ENCODE assay signal across 1 cellular context in genomic region chr2:36433311-36434217, GRCh38.
A peak's percentile ranks its signal among the peaks of the same experiment; 100 is the strongest.
TF ChIP-seq lines count a peak whose summit lies in the region.

No MANE protein-coding gene starts in this region.

TF ChIP-seq in HepG2, 621 proteins besides CTCF, POLR2A, EP300 and RAD21 (continued from another document and continues in another):
- TF ChIP-seq, protein P1, sequence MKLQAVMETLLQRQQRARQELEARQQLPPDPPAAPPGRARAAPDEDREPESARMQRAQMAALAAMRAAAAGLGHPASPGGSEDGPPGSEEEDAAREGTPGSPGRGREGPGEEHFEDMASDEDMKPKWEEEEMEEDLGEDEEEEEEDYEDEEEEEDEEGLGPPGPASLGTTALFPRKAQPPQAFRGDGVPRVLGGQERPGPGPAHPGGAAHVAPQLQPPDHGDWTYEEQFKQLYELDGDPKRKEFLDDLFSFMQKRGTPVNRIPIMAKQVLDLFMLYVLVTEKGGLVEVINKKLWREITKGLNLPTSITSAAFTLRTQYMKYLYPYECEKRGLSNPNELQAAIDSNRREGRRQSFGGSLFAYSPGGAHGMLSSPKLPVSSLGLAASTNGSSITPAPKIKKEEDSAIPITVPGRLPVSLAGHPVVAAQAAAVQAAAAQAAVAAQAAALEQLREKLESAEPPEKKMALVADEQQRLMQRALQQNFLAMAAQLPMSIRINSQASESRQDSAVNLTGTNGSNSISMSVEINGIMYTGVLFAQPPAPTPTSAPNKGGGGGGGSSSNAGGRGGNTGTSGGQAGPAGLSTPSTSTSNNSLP (IDR thresholded peaks at IDR 0.05; ENCODE audit: low read depth, low read length): 0 out of 2 replicates have a peak, but pooled peaks have one; percentile 15
- TF ChIP-seq FOXA1 (IDR thresholded peaks at IDR 0.05) (peak; percentile 20; the same call in 1 of the 2 replicates), FOXA1 (CRISPR knock-in tag; IDR thresholded peaks at IDR 0.05) (peak; percentile 96), FOXP1 (IDR thresholded peaks at IDR 0.05) (no peak), FOXP1 (CRISPR knock-in tag; IDR thresholded peaks at IDR 0.05) (peak; percentile 79), ZBTB20 (CRISPR knock-in tag; IDR thresholded peaks at IDR 0.05; ENCODE audit: borderline replicate concordance, low read depth) (peak; percentile 61; the same call in 1 of the 2 replicates), NR2F1 (CRISPR knock-in tag; IDR thresholded peaks at IDR 0.05) (0 out of 4 replicates have a peak, but pooled peaks of 1 of the 2 experiments have one; percentile 27), ZNF644 (CRISPR knock-in tag; IDR thresholded peaks at IDR 0.05; ENCODE audit: low read depth) (peak; percentile 85), FOSL2 (CRISPR knock-in tag; IDR thresholded peaks at IDR 0.05) (peak; percentile 73), ZC3H13 (CRISPR knock-in tag; IDR thresholded peaks at IDR 0.05) (no peak), FOXJ3 (CRISPR knock-in tag; IDR thresholded peaks at IDR 0.05; ENCODE audit: borderline replicate concordance) (peak; percentile 53; the same call in 1 of the 2 replicates), NFIC (IDR thresholded peaks at IDR 0.05; ENCODE audit: low read length) (peak; percentile 94), ZSCAN5A (CRISPR knock-in tag; IDR thresholded peaks at IDR 0.05; ENCODE audit: borderline replicate concordance) (peak; percentile 91; the same call in 1 of the 2 replicates), ZNF343 (CRISPR knock-in tag; IDR thresholded peaks at IDR 0.05) (0 out of 2 replicates have a peak, but pooled peaks have one; percentile 31), TARDBP (CRISPR knock-in tag; IDR thresholded peaks at IDR 0.05) (peak; percentile 72; the same call in 1 of the 2 replicates), CREM (IDR thresholded peaks at IDR 0.05) (0 out of 2 replicates have a peak, but pooled peaks have one; percentile 19), CREM (CRISPR knock-in tag; IDR thresholded peaks at IDR 0.05) (no peak), XRCC5 (optimal IDR thresholded peaks at IDR 0.05; ENCODE audit: low read length) (peak; percentile 49), ZNF350 (CRISPR knock-in tag; IDR thresholded peaks at IDR 0.05; ENCODE audit: borderline replicate concordance, low read depth) (peak; percentile 59; the same call in 1 of the 2 replicates), ZFY (CRISPR knock-in tag; IDR thresholded peaks at IDR 0.05) (peak; percentile 15; the same call in 1 of the 2 replicates), SALL1 (CRISPR knock-in tag; IDR thresholded peaks at IDR 0.05) (peak; percentile 93), ZBTB39 (CRISPR knock-in tag; IDR thresholded peaks at IDR 0.05) (0 out of 2 replicates have a peak, but pooled peaks have one; percentile 50), ZSCAN21 (CRISPR knock-in tag; IDR thresholded peaks at IDR 0.05; ENCODE audit: borderline replicate concordance) (peak; percentile 62; the same call in 1 of the 2 replicates), TGIF2 (CRISPR knock-in tag; IDR thresholded peaks at IDR 0.05) (0 out of 2 replicates have a peak, but pooled peaks have one; percentile 25), ZSCAN25 (CRISPR knock-in tag; IDR thresholded peaks at IDR 0.05) (peak; percentile 52; the same call in 1 of the 2 replicates), ERF (CRISPR knock-in tag; IDR thresholded peaks at IDR 0.05) (peak; percentile 62; the same call in 1 of the 2 replicates), HOXA3 (CRISPR knock-in tag; IDR thresholded peaks at IDR 0.05) (peak; percentile 46; the same call in 1 of the 2 replicates), EEA1 (CRISPR knock-in tag; IDR thresholded peaks at IDR 0.05; ENCODE audit: borderline replicate concordance) (no peak), THAP11 (CRISPR knock-in tag; IDR thresholded peaks at IDR 0.05) (peak; percentile 44; the same call in 1 of the 2 replicates), ZMYM4 (CRISPR knock-in tag; IDR thresholded peaks at IDR 0.05) (peak; percentile 86), ZMYM2 (CRISPR knock-in tag; IDR thresholded peaks at IDR 0.05) (0 out of 2 replicates have a peak, but pooled peaks have one; percentile 20), TRIM24 (CRISPR knock-in tag; IDR thresholded peaks at IDR 0.05) (no peak), ISL2 (CRISPR knock-in tag; IDR thresholded peaks at IDR 0.05) (peak; percentile 79), REPIN1 (CRISPR knock-in tag; IDR thresholded peaks at IDR 0.05; ENCODE audit: borderline replicate concordance, low read depth) (peak; percentile 54; the same call in 1 of the 2 replicates), CREB1 (IDR thresholded peaks at IDR 0.05) (no peak), CREB1 (CRISPR knock-in tag; IDR thresholded peaks at IDR 0.05) (peak; percentile 27; the same call in 1 of the 2 replicates), PBX2 (CRISPR knock-in tag; IDR thresholded peaks at IDR 0.05) (no peak), POGZ (CRISPR knock-in tag; IDR thresholded peaks at IDR 0.05) (0 out of 2 replicates have a peak, but pooled peaks have one; percentile 24), SP1 (IDR thresholded peaks at IDR 0.05) (no peak), SP1 (CRISPR knock-in tag; IDR thresholded peaks at IDR 0.05) (no peak), CBFB (CRISPR knock-in tag; IDR thresholded peaks at IDR 0.05) (peak; percentile 81), ZNF205 (CRISPR knock-in tag; IDR thresholded peaks at IDR 0.05) (peak; percentile 62; the same call in 1 of the 2 replicates), IRF2 (CRISPR knock-in tag; IDR thresholded peaks at IDR 0.05) (peak; percentile 55; the same call in 1 of the 2 replicates), RARA (CRISPR knock-in tag; IDR thresholded peaks at IDR 0.05) (peak; percentile 62), PHF21A (CRISPR knock-in tag; IDR thresholded peaks at IDR 0.05) (peak; percentile 87; the same call in 1 of the 2 replicates), ZNF549 (CRISPR knock-in tag; IDR thresholded peaks at IDR 0.05) (no peak)
- TF ChIP-seq, protein P2, sequence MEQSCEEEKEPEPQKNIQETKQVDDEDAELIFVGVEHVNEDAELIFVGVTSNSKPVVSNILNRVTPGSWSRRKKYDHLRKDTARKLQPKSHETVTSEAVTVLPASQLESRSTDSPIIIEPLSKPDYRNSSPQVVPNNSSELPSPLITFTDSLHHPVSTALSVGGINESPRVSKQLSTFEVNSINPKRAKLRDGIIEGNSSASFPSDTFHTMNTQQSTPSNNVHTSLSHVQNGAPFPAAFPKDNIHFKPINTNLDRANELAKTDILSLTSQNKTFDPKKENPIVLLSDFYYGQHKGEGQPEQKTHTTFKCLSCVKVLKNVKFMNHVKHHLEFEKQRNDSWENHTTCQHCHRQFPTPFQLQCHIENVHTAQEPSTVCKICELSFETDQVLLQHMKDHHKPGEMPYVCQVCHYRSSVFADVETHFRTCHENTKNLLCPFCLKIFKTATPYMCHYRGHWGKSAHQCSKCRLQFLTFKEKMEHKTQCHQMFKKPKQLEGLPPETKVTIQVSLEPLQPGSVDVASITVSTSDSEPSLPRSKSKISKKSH (CRISPR knock-in tag; IDR thresholded peaks at IDR 0.05; ENCODE audit: borderline replicate concordance): no peak
- TF ChIP-seq, protein P3, sequence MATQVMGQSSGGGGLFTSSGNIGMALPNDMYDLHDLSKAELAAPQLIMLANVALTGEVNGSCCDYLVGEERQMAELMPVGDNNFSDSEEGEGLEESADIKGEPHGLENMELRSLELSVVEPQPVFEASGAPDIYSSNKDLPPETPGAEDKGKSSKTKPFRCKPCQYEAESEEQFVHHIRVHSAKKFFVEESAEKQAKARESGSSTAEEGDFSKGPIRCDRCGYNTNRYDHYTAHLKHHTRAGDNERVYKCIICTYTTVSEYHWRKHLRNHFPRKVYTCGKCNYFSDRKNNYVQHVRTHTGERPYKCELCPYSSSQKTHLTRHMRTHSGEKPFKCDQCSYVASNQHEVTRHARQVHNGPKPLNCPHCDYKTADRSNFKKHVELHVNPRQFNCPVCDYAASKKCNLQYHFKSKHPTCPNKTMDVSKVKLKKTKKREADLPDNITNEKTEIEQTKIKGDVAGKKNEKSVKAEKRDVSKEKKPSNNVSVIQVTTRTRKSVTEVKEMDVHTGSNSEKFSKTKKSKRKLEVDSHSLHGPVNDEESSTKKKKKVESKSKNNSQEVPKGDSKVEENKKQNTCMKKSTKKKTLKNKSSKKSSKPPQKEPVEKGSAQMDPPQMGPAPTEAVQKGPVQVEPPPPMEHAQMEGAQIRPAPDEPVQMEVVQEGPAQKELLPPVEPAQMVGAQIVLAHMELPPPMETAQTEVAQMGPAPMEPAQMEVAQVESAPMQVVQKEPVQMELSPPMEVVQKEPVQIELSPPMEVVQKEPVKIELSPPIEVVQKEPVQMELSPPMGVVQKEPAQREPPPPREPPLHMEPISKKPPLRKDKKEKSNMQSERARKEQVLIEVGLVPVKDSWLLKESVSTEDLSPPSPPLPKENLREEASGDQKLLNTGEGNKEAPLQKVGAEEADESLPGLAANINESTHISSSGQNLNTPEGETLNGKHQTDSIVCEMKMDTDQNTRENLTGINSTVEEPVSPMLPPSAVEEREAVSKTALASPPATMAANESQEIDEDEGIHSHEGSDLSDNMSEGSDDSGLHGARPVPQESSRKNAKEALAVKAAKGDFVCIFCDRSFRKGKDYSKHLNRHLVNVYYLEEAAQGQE (IDR thresholded peaks at IDR 0.05; ENCODE audit: borderline replicate concordance in 1 of 2, low read depth in 1 of 2, low read length in 2 of 2): peak in 1 of 2 experiments; percentile 56; a peak in 1 of 4 replicates
- TF ChIP-seq, protein P4, sequence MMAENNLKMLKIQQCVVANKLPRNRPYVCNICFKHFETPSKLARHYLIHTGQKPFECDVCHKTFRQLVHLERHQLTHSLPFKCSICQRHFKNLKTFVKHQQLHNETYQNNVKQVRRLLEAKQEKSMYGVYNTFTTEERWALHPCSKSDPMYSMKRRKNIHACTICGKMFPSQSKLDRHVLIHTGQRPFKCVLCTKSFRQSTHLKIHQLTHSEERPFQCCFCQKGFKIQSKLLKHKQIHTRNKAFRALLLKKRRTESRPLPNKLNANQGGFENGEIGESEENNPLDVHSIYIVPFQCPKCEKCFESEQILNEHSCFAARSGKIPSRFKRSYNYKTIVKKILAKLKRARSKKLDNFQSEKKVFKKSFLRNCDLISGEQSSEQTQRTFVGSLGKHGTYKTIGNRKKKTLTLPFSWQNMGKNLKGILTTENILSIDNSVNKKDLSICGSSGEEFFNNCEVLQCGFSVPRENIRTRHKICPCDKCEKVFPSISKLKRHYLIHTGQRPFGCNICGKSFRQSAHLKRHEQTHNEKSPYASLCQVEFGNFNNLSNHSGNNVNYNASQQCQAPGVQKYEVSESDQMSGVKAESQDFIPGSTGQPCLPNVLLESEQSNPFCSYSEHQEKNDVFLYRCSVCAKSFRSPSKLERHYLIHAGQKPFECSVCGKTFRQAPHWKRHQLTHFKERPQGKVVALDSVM (CRISPR knock-in tag; IDR thresholded peaks at IDR 0.05): no peak
- TF ChIP-seq, protein P5, sequence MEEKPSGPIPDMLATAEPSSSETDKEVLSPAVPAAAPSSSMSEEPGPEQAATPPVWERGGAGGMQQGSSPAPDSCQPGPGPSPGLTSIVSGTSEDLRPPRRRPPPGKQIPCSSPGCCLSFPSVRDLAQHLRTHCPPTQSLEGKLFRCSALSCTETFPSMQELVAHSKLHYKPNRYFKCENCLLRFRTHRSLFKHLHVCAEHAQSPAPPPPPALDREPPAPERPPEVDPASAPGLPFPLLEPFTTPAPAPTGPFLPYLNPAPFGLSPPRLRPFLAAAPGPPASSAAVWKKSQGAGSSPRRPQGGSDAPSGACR (CRISPR knock-in tag; IDR thresholded peaks at IDR 0.05): 0 out of 2 replicates have a peak, but pooled peaks have one; percentile 54
- TF ChIP-seq, protein P6, sequence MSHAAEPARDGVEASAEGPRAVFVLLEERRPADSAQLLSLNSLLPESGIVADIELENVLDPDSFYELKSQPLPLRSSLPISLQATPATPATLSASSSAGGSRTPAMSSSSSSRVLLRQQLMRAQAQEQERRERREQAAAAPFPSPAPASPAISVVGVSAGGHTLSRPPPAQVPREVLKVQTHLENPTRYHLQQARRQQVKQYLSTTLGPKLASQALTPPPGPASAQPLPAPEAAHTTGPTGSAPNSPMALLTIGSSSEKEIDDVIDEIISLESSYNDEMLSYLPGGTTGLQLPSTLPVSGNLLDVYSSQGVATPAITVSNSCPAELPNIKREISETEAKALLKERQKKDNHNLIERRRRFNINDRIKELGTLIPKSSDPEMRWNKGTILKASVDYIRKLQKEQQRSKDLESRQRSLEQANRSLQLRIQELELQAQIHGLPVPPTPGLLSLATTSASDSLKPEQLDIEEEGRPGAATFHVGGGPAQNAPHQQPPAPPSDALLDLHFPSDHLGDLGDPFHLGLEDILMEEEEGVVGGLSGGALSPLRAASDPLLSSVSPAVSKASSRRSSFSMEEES (CRISPR knock-in tag; IDR thresholded peaks at IDR 0.05): peak; percentile 29; the same call in 1 of the 2 replicates
